ENCODE assay signal across 25 cellular contexts in the genomic region with DNA sequence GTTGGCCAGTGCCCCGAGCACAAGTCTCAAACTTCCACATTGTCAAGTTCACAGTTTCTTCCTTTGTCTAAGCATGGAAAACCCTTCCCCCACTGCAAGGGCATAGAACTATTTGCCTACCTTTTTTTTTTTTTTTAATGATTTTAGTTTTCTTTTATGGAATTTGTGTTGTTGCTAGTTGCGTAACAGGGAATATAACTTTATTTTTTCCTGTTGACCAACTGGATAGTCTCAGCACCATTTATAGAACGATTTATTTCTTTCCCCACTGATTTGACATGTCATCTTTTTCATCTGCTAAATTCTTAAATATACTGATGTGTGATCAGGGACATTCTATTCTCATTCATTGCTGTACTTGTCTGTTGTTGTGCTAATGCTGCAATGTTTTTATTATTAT.
DNase-seq lines count a peak whose midpoint lies in the region; ATAC-seq, FAIRE-seq and TF ChIP-seq lines count a peak whose summit lies in the region.
"Had no signal": no experiment of that assay in that cellular context is flagged by ENCODE, and none has a peak within 500 bp of the region (broad histone marks: within the 10 kb centered on the region; RNA-seq: fewer than 3 reads in every experiment).

No MANE protein-coding gene starts in this region.

- H3K23ac ChIP-seq in H1 (ENCODE audit: insufficient read length) = no peak overlapping the region

- WGBS in H1 (ENCODE audit: extremely low coverage in 1 of 2, insufficient coverage in 1 of 2, insufficient read length in 1 of 2, insufficient replicate concordance in 2 of 2, low coverage in 1 of 2, low lambda C conversion rate in 2 of 2, missing lambda C conversion rate in 1 of 2), 2 experiments = 81% methylated on average over 3 of the region's 3 CpGs; no CpG with 5 or more reads in 1 of the 2 experiments
- 66% methylated on average over 3 of the region's 3 CpGs for WGBS in right lobe of liver (ENCODE audit: insufficient coverage, low coverage, low lambda C conversion rate, missing lambda C conversion rate)

- H4K91ac ChIP-seq in H1 (replicated peaks; ENCODE audit: insufficient read length, low read length) = no peak overlapping the region

- no peak overlapping the region for H2AFZ ChIP-seq in H1 (ENCODE audit: low read length)

- H3K23me2 ChIP-seq in H1 (ENCODE audit: low read depth, low read length) = no peaks in the 10 kb centered on the region

- H3K4me1 ChIP-seq in H1 (replicated peaks in 1 of 4; ENCODE audit: control insufficient read depth in 3 of 4, insufficient read depth in 4 of 4, low read length in 3 of 4) = peaks cover 0 to 9% (median 4%) of the 10 kb centered on the region in 4 experiments; a peak in 6 of 7 replicates
- no peaks in the 10 kb centered on the region for H3K4me1 ChIP-seq in Peyer's patch
- peaks cover 0 to 35% (median 12%) of the 10 kb centered on the region in 4 donors for H3K4me1 ChIP-seq in right lobe of liver

- FAIRE-seq in H1 (lab: Jason Lieb, UNC) = no peak
- FAIRE-seq: A204.1, GM12878, GM12892, GM18507 had no signal

- H3K9ac ChIP-seq in H1 (replicated peaks in 1 of 4; ENCODE audit: extremely low read depth in 1 of 4, low read depth in 3 of 4, low read length in 3 of 4) = no peak overlapping the region
- H3K9ac ChIP-seq: BLaER1 had no signal

- H3K79me2 ChIP-seq in H1 (ENCODE audit: control insufficient read depth in 1 of 2, insufficient read depth in 2 of 2, low read length in 2 of 2) = no peaks in the 10 kb centered on the region; a peak in 2 of 4 replicates

- CTCF ChIA-PET in RWPE1 (lab: Yijun Ruan, JAX) (no interaction called here), H1 (lab: Charles Lee; ENCODE audit: partially characterized antibody) (interaction anchor here (1.0 to 1.1 kb wide), 2 partner anchors 16 to 128 kb away, joined by 3 read pairs; a partner anchor contains a TSS)

- no peak overlapping the region for H3K4ac ChIP-seq in H1 (replicated peaks; ENCODE audit: insufficient read length, low read depth, low read length)

- no peak overlapping the region for H3K4me2 ChIP-seq in H1 (ENCODE audit: insufficient read depth in 1 of 2, low read depth in 2 of 2, low read length in 2 of 2)
- H3K4me2 ChIP-seq: BLaER1 had no signal

- no peak overlapping the region for H2BK20ac ChIP-seq in H1 (ENCODE audit: low read length)

- no peak overlapping the region for H2BK120ac ChIP-seq in H1 (replicated peaks; ENCODE audit: low read depth, low read length)

- no peaks in the 10 kb centered on the region for H3K36me3 ChIP-seq in H1 (ENCODE audit: control insufficient read depth in 2 of 4, insufficient read depth in 4 of 4, low read length in 3 of 4)
- H3K36me3 ChIP-seq in Peyer's patch = no peaks in the 10 kb centered on the region
- no peaks in the 10 kb centered on the region for H3K36me3 ChIP-seq in right lobe of liver
- H3K36me3 ChIP-seq: BE2C had no signal

- peaks cover 0 to 2% of the 10 kb centered on the region in 2 experiments for H4K20me1 ChIP-seq in H1 (replicated peaks in 1 of 2; ENCODE audit: control insufficient read depth in 1 of 2, insufficient read depth in 2 of 2, low read length in 2 of 2)

- TF ChIP-seq RAD21 in H1 (IDR thresholded peaks at IDR 0.05 in 1 of 2, conservative IDR thresholded peaks at IDR 0.05 in 1 of 2; ENCODE audit: low read depth in 2 of 2, low read length in 2 of 2) = no peak

- no peak overlapping the region for H3K4me3 ChIP-seq in H1 (ENCODE audit: extremely low read depth in 1 of 4, insufficient read depth in 2 of 4, low read depth in 3 of 4, low read length in 4 of 4)
- no peak overlapping the region for H3K4me3 ChIP-seq in Peyer's patch
- H3K4me3 ChIP-seq in right lobe of liver = no peak overlapping the region
- H3K4me3 ChIP-seq: BLaER1, GM12878 had no signal

- H3K27ac ChIP-seq in RWPE1 (peak overlapping the region; percentile 48; the same call in 1 of the 2 replicates), H1 (ENCODE audit: low read depth, low read length) (no peak overlapping the region), Peyer's patch (no peak overlapping the region), right lobe of liver (no peak overlapping the region)
- H3K27ac ChIP-seq: BLaER1 had no signal

- H3K18ac ChIP-seq in H1 (ENCODE audit: extremely low read depth, low read length) = no peak overlapping the region

- no peak overlapping the region for H3K14ac ChIP-seq in H1 (ENCODE audit: insufficient read length)

- H3K27me3 ChIP-seq in H1 (replicated peaks in 1 of 4; ENCODE audit: control insufficient read depth in 3 of 4, extremely low read depth in 1 of 4, insufficient read depth in 3 of 4, low read length in 3 of 4) (no peaks in the 10 kb centered on the region), Peyer's patch (no peaks in the 10 kb centered on the region), right lobe of liver (no peaks in the 10 kb centered on the region)
- H3K27me3 ChIP-seq: BE2C, BLaER1 had no signal

- no peak for TF ChIP-seq POLR2A in H1 (IDR thresholded peaks at IDR 0.05; ENCODE audit: control extremely low read depth in 1 of 2, low read depth in 2 of 2, low read length in 2 of 2)
- no peak for TF ChIP-seq POLR2A in Peyer's patch (IDR thresholded peaks at IDR 0.05)
- no peak for TF ChIP-seq POLR2A in right lobe of liver (IDR thresholded peaks at IDR 0.05)

- no peak for TF ChIP-seq CTCF in RWPE1 (conservative IDR thresholded peaks at IDR 0.05; ENCODE audit: low read depth)
- TF ChIP-seq CTCF in H1 (IDR thresholded peaks at IDR 0.05; ENCODE audit: control extremely low read depth in 1 of 3, insufficient read depth in 1 of 3, low read depth in 1 of 3, low read length in 3 of 3) = no peak
- TF ChIP-seq CTCF in Peyer's patch (IDR thresholded peaks at IDR 0.05) = no peak
- TF ChIP-seq CTCF in right lobe of liver (IDR thresholded peaks at IDR 0.05) = no peak

- ATAC-seq in right lobe of liver = no peak
- ATAC-seq: GM12878 had no signal

- no peak for DNase-seq in RWPE1 (ENCODE audit: low spot score)
- no peak for DNase-seq in H1 (ENCODE audit: low read depth in 1 of 2, low spot score in 2 of 2)
- DNase-seq in activated T-cell treated with anti-CD3 and anti-CD28 coated beads, Interleukin-2, amount 50 U/mL, for 48 hours = no peak
- DNase-seq in Peyer's patch = no peak
- no peak for DNase-seq in right lobe of liver
- DNase-seq: 8988T; ACHN; BE2C; C1 segment of cervical spinal cord; CD4-positive, alpha-beta memory T cell; CD4-positive, CD25-positive, alpha-beta regulatory T cell; CD8-positive, alpha-beta memory T cell; COR-L47; DMS 273 treated with DMSO at 0.1 percent for 48 hours; DMS153; DMS53; DMS79; DND-41; EL; GDM1 had no signal

- no peak overlapping the region for H2BK12ac ChIP-seq in H1 (ENCODE audit: low read depth, low read length)

- H3K9me3 ChIP-seq in H1 (ENCODE audit: insufficient read depth in 2 of 2, low read depth in 1 of 2, low read length in 1 of 2) (no peaks in the 10 kb centered on the region), Peyer's patch (no peaks in the 10 kb centered on the region), right lobe of liver (no peaks in the 10 kb centered on the region)
- H3K9me3 ChIP-seq: BE2C, BLaER1 had no signal

- no peak overlapping the region for H2BK5ac ChIP-seq in H1 (ENCODE audit: low read depth, low read length)

- H3K56ac ChIP-seq in H1 (replicated peaks; ENCODE audit: insufficient read length, low read depth, low read length) = no peak overlapping the region

- no peak for TF ChIP-seq EP300 in H1 (IDR thresholded peaks at IDR 0.05; ENCODE audit: borderline replicate concordance in 1 of 2, low read depth in 2 of 2, low read length in 2 of 2)

- H4K5ac ChIP-seq in H1 (ENCODE audit: insufficient read length, low read depth, low read length) = no peak overlapping the region

- intact Hi-C loops in right lobe of liver (cut with DNase I) = no loop called here

- POLR2A ChIA-PET in RWPE1 (lab: Yijun Ruan, JAX; ENCODE audit: low non-redundant PET) = no interaction called here
- POLR2A ChIA-PET in H1 (lab: Charles Lee; ENCODE audit: partially characterized antibody) = interaction anchor here (0.6 kb wide), 2 partner anchors 104 to 1857 kb away, joined by 3 read pairs; no protein-coding TSS in a partner anchor

- H2AK5ac ChIP-seq in H1 (ENCODE audit: low read depth, low read length) = no peak overlapping the region

- no peak overlapping the region for H4K8ac ChIP-seq in H1 (ENCODE audit: extremely low read depth, insufficient read depth, low read length)

- no peak overlapping the region for H2BK15ac ChIP-seq in H1 (ENCODE audit: low read length)

- H3K79me1 ChIP-seq in H1 (ENCODE audit: low read depth, low read length) = no peaks in the 10 kb centered on the region; the same call in 1 of the 2 replicates

TF ChIP-seq in H1, 55 proteins besides CTCF, POLR2A, EP300 and RAD21:
- TF ChIP-seq RFX5 (IDR thresholded peaks at IDR 0.05; ENCODE audit: borderline replicate concordance, low read depth, low read length) (no peak), CEBPB (IDR thresholded peaks at IDR 0.05; ENCODE audit: low read depth, low read length) (peak; percentile 2; the same call in 1 of the 2 replicates)
TF ChIP-seq in H1: peak in this region for 1.
